Comparison of ENCODE assay signal across 17 cellular contexts in genomic region chr4:152556283-152556682, GRCh38. TPM values are rescaled to one million over a fixed set of nuclear protein-coding genes. Genes with fewer than 3 reads are reported as not detected.
A peak's percentile ranks its signal among the peaks of the same experiment; 100 is the strongest.
DNase-seq lines count a peak whose midpoint lies in the region; ATAC-seq and TF ChIP-seq lines count a peak whose summit lies in the region.
"Had no signal": no experiment of that assay in that cellular context is flagged by ENCODE, and none has a peak within 500 bp of the region (broad histone marks: within the 10 kb centered on the region; RNA-seq: fewer than 3 reads in every experiment).

No MANE protein-coding gene starts in this region.

- in situ Hi-C loops in GM23248 (cut with MboI), result no loop called here

- H3K4me1 ChIP-seq in OCI-LY1 (ENCODE audit: insufficient read depth, low read length, severe bottlenecking), result peaks cover 64% of the 10 kb centered on the region
- no peaks in the 10 kb centered on the region for H3K4me1 ChIP-seq in GM23248 (ENCODE audit: insufficient read depth)
- H3K4me1 ChIP-seq: upper lobe of left lung had no signal

- H3K4me2 ChIP-seq in OCI-LY1 (ENCODE audit: low read length), result peak overlapping the region; percentile 62
- H3K4me2 ChIP-seq in GM23248 (ENCODE audit: unreplicated experiment), result no peak overlapping the region

- no peak for ATAC-seq in natural killer cell treated with Interleukin-12 subunit alpha and Interleukin-12 subunit beta and Interleukin-15 and Interleukin-18, amount 100 ng/mL, for 72 hours
- ATAC-seq in natural killer cell, result no peak
- no peak for ATAC-seq in activated naive CD8-positive, alpha-beta T cell treated with anti-CD3 and anti-CD28 coated beads, Interleukin-2, amount 50 U/mL, for 24 hours
- ATAC-seq: activated naive CD4-positive, alpha-beta T cell treated with anti-CD3 and anti-CD28 coated beads, Interleukin-2, amount 50 U/mL, for 72 hours; heart left ventricle; SK-N-SH treated with all-trans-retinoic acid at 6 μM for 48 hours had no signal

- H3K4me1 Mint-ChIP-seq in natural killer cell treated with Interleukin-12 subunit alpha and Interleukin-12 subunit beta and Interleukin-15 and Interleukin-18, amount 100 ng/mL, for 72 hours (ENCODE audit: low read depth in 2 of 2), result peaks cover 9 to 28% of the 10 kb centered on the region in 2 donors
- peaks cover 10 to 23% of the 10 kb centered on the region in 2 donors for H3K4me1 Mint-ChIP-seq in natural killer cell
- H3K4me1 Mint-ChIP-seq in activated naive CD8-positive, alpha-beta T cell treated with anti-CD3 and anti-CD28 coated beads, Interleukin-2, amount 50 U/mL, for 24 hours, result peaks cover 47% of the 10 kb centered on the region

- WGBS in GM23248 (ENCODE audit: low coverage in 1 of 2, low lambda C conversion rate in 2 of 2, missing lambda C conversion rate in 2 of 2), 2 experiments, result 93 to 94% methylated on average over 5 of the region's 5 CpGs
- WGBS in lower leg skin, 2 donors, result 90 to 95% methylated on average over 5 of the region's 5 CpGs

- H3K9ac ChIP-seq in OCI-LY1 (ENCODE audit: low read length), result 0 out of 2 replicates have a peak overlapping the region, but pooled peaks have one; percentile 3
- H3K9ac ChIP-seq in GM23248, result no peak overlapping the region

- no peaks in the 10 kb centered on the region for H3K36me3 ChIP-seq in OCI-LY1 (ENCODE audit: insufficient read depth, low read length)
- H3K36me3 ChIP-seq in GM23248 (ENCODE audit: low read depth), result no peaks in the 10 kb centered on the region
- H3K36me3 ChIP-seq: heart left ventricle, upper lobe of left lung had no signal

- H4K20me1 ChIP-seq in OCI-LY1 (ENCODE audit: insufficient read depth, low read length) (no peaks in the 10 kb centered on the region), GM23248 (ENCODE audit: insufficient read depth) (no peaks in the 10 kb centered on the region)

- peak overlapping the region; percentile 35 for H3K4me3 ChIP-seq in OCI-LY1 (ENCODE audit: low read depth, low read length, poor library complexity, severe bottlenecking)
- no peak overlapping the region for H3K4me3 ChIP-seq in GM23248
- H3K4me3 ChIP-seq in lower leg skin (ENCODE audit: low read depth, poor library complexity, severe bottlenecking), result no peak overlapping the region
- H3K4me3 ChIP-seq: heart left ventricle, upper lobe of left lung had no signal

- no peak for TF ChIP-seq CTCF in natural killer cell (IDR thresholded peaks at IDR 0.05)
- TF ChIP-seq CTCF in OCI-LY1 (IDR thresholded peaks at IDR 0.05; ENCODE audit: low read length), result no peak
- TF ChIP-seq CTCF in lower leg skin (IDR thresholded peaks at IDR 0.05), result no peak

- H3K79me2 ChIP-seq in OCI-LY1 (ENCODE audit: insufficient read depth, low read length), result no peaks in the 10 kb centered on the region
- H3K79me2 ChIP-seq in GM23248 (ENCODE audit: insufficient read depth), result no peaks in the 10 kb centered on the region

- H3K9me3 ChIP-seq in OCI-LY1 (ENCODE audit: low read length) (no peaks in the 10 kb centered on the region), GM23248 (ENCODE audit: low read depth) (no peaks in the 10 kb centered on the region)
- H3K9me3 ChIP-seq: heart left ventricle, upper lobe of left lung had no signal

- H3K27me3 Mint-ChIP-seq in natural killer cell treated with Interleukin-12 subunit alpha and Interleukin-12 subunit beta and Interleukin-15 and Interleukin-18, amount 100 ng/mL, for 72 hours, result peaks cover 2 to 5% of the 10 kb centered on the region in 2 donors
- no peaks in the 10 kb centered on the region for H3K27me3 Mint-ChIP-seq in natural killer cell (ENCODE audit: low read depth in 2 of 2)
- no peaks in the 10 kb centered on the region for H3K27me3 Mint-ChIP-seq in activated naive CD8-positive, alpha-beta T cell treated with anti-CD3 and anti-CD28 coated beads, Interleukin-2, amount 50 U/mL, for 24 hours

- peak overlapping the region; percentile 33 for H3K27ac Mint-ChIP-seq in natural killer cell treated with Interleukin-12 subunit alpha and Interleukin-12 subunit beta and Interleukin-15 and Interleukin-18, amount 100 ng/mL, for 72 hours
- no peak overlapping the region for H3K27ac Mint-ChIP-seq in natural killer cell
- H3K27ac Mint-ChIP-seq in activated naive CD8-positive, alpha-beta T cell treated with anti-CD3 and anti-CD28 coated beads, Interleukin-2, amount 50 U/mL, for 24 hours, result no peak overlapping the region

- DNase-seq in natural killer cell treated with Interleukin-12 subunit alpha and Interleukin-12 subunit beta and Interleukin-15 and Interleukin-18, amount 100 ng/mL, for 72 hours (ENCODE audit: low spot score), result no peak
- DNase-seq in natural killer cell, result no peak
- DNase-seq in activated naive CD8-positive, alpha-beta T cell treated with anti-CD3 and anti-CD28 coated beads, Interleukin-2, amount 50 U/mL, for 24 hours, result no peak
- DNase-seq in NCI-H1105 treated with DMSO at 0.1 percent for 48 hours (lab: John Stamatoyannopoulos, UW), result no peak
- no peak for DNase-seq in NCI-H446 treated with DMSO at 0.1 percent for 48 hours (lab: John Stamatoyannopoulos, UW)
- DNase-seq in GM23248, result no peak
- DNase-seq in lower leg skin (ENCODE audit: low spot score in 2 of 2), result no peak
- DNase-seq: activated CD4-positive, alpha-beta T cell treated with anti-CD3 and anti-CD28 coated beads for 1 hour; heart left ventricle; Kasumi-1; kidney glomerular epithelial cell; NCI-H2081; NK-92 treated with Interleukin-12 subunit alpha and Interleukin-12 subunit beta, amount 100 ng/mL, for 24 hours; upper lobe of left lung had no signal

- no peaks in the 10 kb centered on the region for H3K9me2 ChIP-seq in OCI-LY1 (ENCODE audit: low read depth, low read length)
- H3K9me2 ChIP-seq in GM23248 (ENCODE audit: insufficient read depth), result no peaks in the 10 kb centered on the region

- no peaks in the 10 kb centered on the region for H3K9me3 Mint-ChIP-seq in natural killer cell treated with Interleukin-12 subunit alpha and Interleukin-12 subunit beta and Interleukin-15 and Interleukin-18, amount 100 ng/mL, for 72 hours
- no peaks in the 10 kb centered on the region for H3K9me3 Mint-ChIP-seq in natural killer cell
- H3K9me3 Mint-ChIP-seq in activated naive CD8-positive, alpha-beta T cell treated with anti-CD3 and anti-CD28 coated beads, Interleukin-2, amount 50 U/mL, for 24 hours, result no peaks in the 10 kb centered on the region

- H3K36me3 Mint-ChIP-seq in natural killer cell treated with Interleukin-12 subunit alpha and Interleukin-12 subunit beta and Interleukin-15 and Interleukin-18, amount 100 ng/mL, for 72 hours, result no peaks in the 10 kb centered on the region
- no peaks in the 10 kb centered on the region for H3K36me3 Mint-ChIP-seq in natural killer cell
- no peaks in the 10 kb centered on the region for H3K36me3 Mint-ChIP-seq in activated naive CD8-positive, alpha-beta T cell treated with anti-CD3 and anti-CD28 coated beads, Interleukin-2, amount 50 U/mL, for 24 hours (ENCODE audit: low read depth)

- peak overlapping the region; percentile 53 for H3K4me3 Mint-ChIP-seq in natural killer cell treated with Interleukin-12 subunit alpha and Interleukin-12 subunit beta and Interleukin-15 and Interleukin-18, amount 100 ng/mL, for 72 hours
- no peak overlapping the region for H3K4me3 Mint-ChIP-seq in natural killer cell
- H3K4me3 Mint-ChIP-seq in activated naive CD8-positive, alpha-beta T cell treated with anti-CD3 and anti-CD28 coated beads, Interleukin-2, amount 50 U/mL, for 24 hours, result peak overlapping the region; percentile 32

- TF ChIP-seq POLR2A in lower leg skin (IDR thresholded peaks at IDR 0.05), result no peak

- no peaks in the 10 kb centered on the region for H3F3A ChIP-seq in OCI-LY1 (ENCODE audit: insufficient read depth, low read length)
- H3F3A ChIP-seq in GM23248 (ENCODE audit: insufficient read depth), result no peaks in the 10 kb centered on the region

- H3K27me3 ChIP-seq in OCI-LY1 (ENCODE audit: insufficient read depth, low read length) (no peaks in the 10 kb centered on the region), GM23248 (replicated peaks; ENCODE audit: insufficient read depth) (no peaks in the 10 kb centered on the region)
- H3K27me3 ChIP-seq: heart left ventricle, upper lobe of left lung had no signal

- peak overlapping the region; percentile 38; the same call in 1 of the 2 replicates for H2AFZ ChIP-seq in OCI-LY1 (ENCODE audit: low read length)
- no peak overlapping the region for H2AFZ ChIP-seq in GM23248

- intact Hi-C loops in natural killer cell (cut with micrococcal nuclease), result no loop called here
- intact Hi-C loops in lower leg skin (cut with DNase I; ENCODE audit: low total_unique reads), result no loop called here

- H3K27ac ChIP-seq in OCI-LY1 (ENCODE audit: low read depth, low read length, poor library complexity, severe bottlenecking) (peak overlapping the region; percentile 12), GM23248 (no peak overlapping the region)
- H3K27ac ChIP-seq: heart left ventricle, upper lobe of left lung had no signal

RNA-seq across cellular contexts. Expression of gene FBXW7, which starts 20.4 kb away (rescaled TPM):
- total RNA-seq in natural killer cell treated with Interleukin-12 subunit alpha and Interleukin-12 subunit beta and Interleukin-15 and Interleukin-18, amount 100 ng/mL, for 72 hours, result 10 to 100 TPM; 70.9 to 74.1 TPM
- total RNA-seq in natural killer cell (100 to 1,000 TPM; 172 to 202 (median 175) TPM), lower leg skin (100 to 1,000 TPM in 3 of 4 donors, 10 to 100 TPM in 1; 76.4 to 199 (median 103) TPM)
- total RNA-seq in GM23248 (2014; rRNA removed; shearing (Covaris generic)), result 29.0 and 30.7 TPM in 2 replicates
- 6.5 and 8.8 TPM in 2 replicates for polyA plus RNA-seq in GM23248 (2016; fragmentation: Nextera tagmentation; extraction: Ambion mirVana)

Comparison
In these comparisons a context has a peak if more than half of its experiments do, and no peak if none do; other contexts are left out.
1. H3K27ac Mint-ChIP-seq: peak in natural killer cell treated with Interleukin-12 subunit alpha and Interleukin-12 subunit beta and Interleukin-15 and Interleukin-18, amount 100 ng/mL, for 72 hours (2 of 2); none in natural killer cell (0 of 2) and activated naive CD8-positive, alpha-beta T cell treated with anti-CD3 and anti-CD28 coated beads, Interleukin-2, amount 50 U/mL, for 24 hours (single experiment).